Comparison of ENCODE assay signal across 21 cellular contexts in genomic region chr5:6727231-6727630, GRCh38. TPM values are rescaled to one million over a fixed set of nuclear protein-coding genes. Genes with fewer than 3 reads are reported as not detected.
A peak's percentile ranks its signal among the peaks of the same experiment; 100 is the strongest.
DNase-seq lines count a peak whose midpoint lies in the region; ATAC-seq, FAIRE-seq and TF ChIP-seq lines count a peak whose summit lies in the region.
"Had no signal": no experiment of that assay in that cellular context is flagged by ENCODE, and none has a peak within 500 bp of the region (broad histone marks: within the 10 kb centered on the region; RNA-seq: fewer than 3 reads in every experiment).

No MANE protein-coding gene starts in this region.

- peaks cover 53% of the 10 kb centered on the region for H3K36me3 Mint-ChIP-seq in activated CD8-positive, alpha-beta T cell treated with anti-CD3 and anti-CD28 coated beads for 36 hours (ENCODE audit: low read depth)
- peaks cover 51% of the 10 kb centered on the region for H3K36me3 Mint-ChIP-seq in activated CD8-positive, alpha-beta T cell treated with anti-CD3 and anti-CD28 coated beads, Interleukin-2, amount 10 ng/mL, durations not matched to agents 7 days and 5 days (ENCODE audit: low read depth)

- H3K79me2 ChIP-seq in Loucy (ENCODE audit: insufficient read depth, low read length) (peaks cover 100% of the 10 kb centered on the region), GM12878 (ENCODE audit: control insufficient read depth, insufficient read depth, low read length) (peaks cover 98% of the 10 kb centered on the region), HepG2 (ENCODE audit: insufficient read depth, low read length) (peaks cover 97% of the 10 kb centered on the region)

- H3K4me1 ChIP-seq in Loucy (ENCODE audit: insufficient read depth, low read length, poor library complexity, severe bottlenecking) = peaks cover 50% of the 10 kb centered on the region
- peaks cover 63% of the 10 kb centered on the region for H3K4me1 ChIP-seq in GM12878 (ENCODE audit: control insufficient read depth, insufficient read depth, low read length)
- peaks cover 34% of the 10 kb centered on the region for H3K4me1 ChIP-seq in HepG2 (ENCODE audit: insufficient read depth, low read length)

- no peaks in the 10 kb centered on the region for H3K9me2 ChIP-seq in Loucy (replicated peaks; ENCODE audit: low read depth, low read length)

- no peak overlapping the region for H2AFZ ChIP-seq in Loucy (ENCODE audit: low read length)
- no peak overlapping the region for H2AFZ ChIP-seq in GM12878 (ENCODE audit: control insufficient read depth, low read depth, low read length)
- no peak overlapping the region for H2AFZ ChIP-seq in HepG2 (ENCODE audit: low read length)

- no peak for TF ChIP-seq RAD21 in GM12878 (IDR thresholded peaks at IDR 0.05; ENCODE audit: insufficient read depth, low read depth, low read length)
- no peak for TF ChIP-seq RAD21 in HepG2 (CRISPR knock-in tag; IDR thresholded peaks at IDR 0.05)

- H3K27ac ChIP-seq in GM12878 (ENCODE audit: control insufficient read depth, insufficient read depth) = peak overlapping the region; percentile 84
- no peak overlapping the region for H3K27ac ChIP-seq in HepG2 (ENCODE audit: extremely low read length, insufficient read depth, low read length)
- H3K27ac ChIP-seq: heart left ventricle, stomach had no signal

- H3F3A ChIP-seq in Loucy (ENCODE audit: low read depth) = peaks cover 7% of the 10 kb centered on the region; the same call in 1 of the 2 replicates

- H3K4me3 Mint-ChIP-seq in activated CD8-positive, alpha-beta T cell treated with anti-CD3 and anti-CD28 coated beads for 36 hours = no peak overlapping the region
- H3K4me3 Mint-ChIP-seq in activated CD8-positive, alpha-beta T cell treated with anti-CD3 and anti-CD28 coated beads, Interleukin-2, amount 10 ng/mL, durations not matched to agents 7 days and 5 days = no peak overlapping the region
- H3K4me3 Mint-ChIP-seq: CD4-positive, alpha-beta T cell; immature natural killer cell had no signal

- SMC1A ChIA-PET in GM12878 (lab: Charles Lee; ENCODE audit: uncharacterized antibody, unreplicated experiment) = interaction anchor here (1.3 to 4.8 kb wide), 5 partner anchors 10 to 94 kb away, joined by 5 to 41 read pairs (median 9); partner anchors contain the start of genes NSUN2 and SRD5A1

- no peak for TF ChIP-seq POLR2A in GM12878 (IDR thresholded peaks at IDR 0.05; ENCODE audit: low read depth, low read length)
- TF ChIP-seq POLR2A in HepG2 (IDR thresholded peaks at IDR 0.05; ENCODE audit: insufficient read depth in 1 of 2, low read depth in 2 of 2, low read length in 2 of 2) = no peak

- DNase-seq in activated CD8-positive, alpha-beta T cell treated with anti-CD3 and anti-CD28 coated beads for 36 hours = no peak
- DNase-seq in activated CD8-positive, alpha-beta T cell treated with anti-CD3 and anti-CD28 coated beads, Interleukin-2, amount 10 ng/mL, durations not matched to agents 7 days and 5 days = no peak
- DNase-seq in GM12878 (ENCODE audit: low read depth, low spot score) = no peak
- DNase-seq in posterior vena cava (ENCODE audit: low spot score) = peak; percentile 50
- no peak for DNase-seq in NCI-H2081 (lab: John Stamatoyannopoulos, UW)
- DNase-seq in SK-N-DZ (ENCODE audit: low spot score) = no peak
- no peak for DNase-seq in HepG2 (ENCODE audit: low spot score)
- DNase-seq: ACHN; activated effector memory CD4-positive, alpha-beta T cell treated with anti-CD3 and anti-CD28 coated beads, Interleukin-2, amount 50 U/mL, for 16 hours; CD4-positive, alpha-beta T cell; cerebellar nuclear complex; heart left ventricle; immature natural killer cell; left ventricle myocardium superior; NCI-H2171; right cardiac atrium; stimulated activated CD4-positive, alpha-beta T cell treated with anti-CD3 and anti-CD28 coated beads, Interleukin-15, amount 100 ng/mL, for 24 hours; stomach had no signal

- H3K36me3 ChIP-seq in Loucy (ENCODE audit: insufficient read depth, low read length) = peaks cover 42% of the 10 kb centered on the region; the same call in 1 of the 2 replicates
- peaks cover 7 to 12% of the 10 kb centered on the region in 2 experiments; a peak in 3 of 4 replicates for H3K36me3 ChIP-seq in GM12878 (ENCODE audit: control insufficient read depth in 2 of 2, insufficient read depth in 2 of 2, low read length in 1 of 2)
- H3K36me3 ChIP-seq in HepG2 (replicated peaks in 1 of 2; ENCODE audit: control insufficient read depth in 1 of 2, insufficient read depth in 2 of 2, low read length in 2 of 2) = peaks cover 12 to 36% of the 10 kb centered on the region in 2 experiments

- no peaks in the 10 kb centered on the region for H3K9me3 Mint-ChIP-seq in activated CD8-positive, alpha-beta T cell treated with anti-CD3 and anti-CD28 coated beads for 36 hours
- H3K9me3 Mint-ChIP-seq in activated CD8-positive, alpha-beta T cell treated with anti-CD3 and anti-CD28 coated beads, Interleukin-2, amount 10 ng/mL, durations not matched to agents 7 days and 5 days (ENCODE audit: insufficient read depth) = no peaks in the 10 kb centered on the region
- H3K9me3 Mint-ChIP-seq: CD4-positive, alpha-beta T cell; immature natural killer cell had no signal

- POLR2A ChIA-PET in activated CD8-positive, alpha-beta T cell treated with anti-CD3 and anti-CD28 coated beads for 36 hours (lab: Charles Lee) = interaction anchor here (1.2 kb wide), 1 partner anchor 15 kb away, joined by 3 read pairs; no protein-coding TSS in a partner anchor
- POLR2A ChIA-PET in activated CD8-positive, alpha-beta T cell treated with anti-CD3 and anti-CD28 coated beads, Interleukin-2, amount 10 ng/mL, durations not matched to agents 7 days and 5 days (lab: Charles Lee) = interaction anchor here (1.4 kb wide), 1 partner anchor 12 kb away, joined by 3 read pairs; no protein-coding TSS in a partner anchor
- POLR2A ChIA-PET in GM12878 (lab: Charles Lee) (interaction anchor here (4.9 to 5.4 kb wide), 2 partner anchors 9 to 10 kb away, joined by 26 to 35 read pairs; no protein-coding TSS in a partner anchor), HepG2 (lab: Yijun Ruan, JAX) (no interaction called here)

- no peak overlapping the region for H3K9ac ChIP-seq in Loucy (ENCODE audit: low read depth, low read length, poor library complexity, severe bottlenecking)
- peak overlapping the region; percentile 55 for H3K9ac ChIP-seq in GM12878 (ENCODE audit: control insufficient read depth, insufficient read depth, low read length)
- no peak overlapping the region for H3K9ac ChIP-seq in HepG2 (ENCODE audit: insufficient read depth, low read depth, low read length)

- RAD21 ChIA-PET in GM12878 (lab: Charles Lee; ENCODE audit: unreplicated experiment) = interaction anchor here (1.3 to 5.3 kb wide), 4 partner anchors 10 to 95 kb away, joined by 3 to 32 read pairs (median 26); partner anchors contain the start of genes NSUN2 and SRD5A1

- BruUV-seq in GM12878 (replicated peaks; lab: Mats Ljungman, UMichigan) (no TSS peak), HepG2 (replicated peaks; lab: Mats Ljungman, UMichigan) (no TSS peak)

- in situ Hi-C loops in GM12878 (cut with MboI) (no loop called here), HepG2 (cut with HindIII; ENCODE audit: extremely low pct_ligation_motif_present, low pct_unique_long_range_greater_than_20kb) (loop anchor here (25.0 kb wide), 1 partner anchor 340 kb away; the partner anchor contains the start of gene MED10)

- TF ChIP-seq EP300 in GM12878 (IDR thresholded peaks at IDR 0.05; ENCODE audit: borderline replicate concordance in 1 of 2, control insufficient read depth in 1 of 2, low read depth in 2 of 2, low read length in 2 of 2) (no peak), HepG2 (IDR thresholded peaks at IDR 0.05; ENCODE audit: low read depth in 2 of 2, low read length in 2 of 2) (no peak), HepG2 (CRISPR knock-in tag; IDR thresholded peaks at IDR 0.05; ENCODE audit: borderline replicate concordance) (no peak)

- no peak overlapping the region for H3K4me3 ChIP-seq in Loucy (ENCODE audit: low read length, poor library complexity, severe bottlenecking)
- no peak overlapping the region for H3K4me3 ChIP-seq in GM12878
- no peak overlapping the region for H3K4me3 ChIP-seq in HepG2 (replicated peaks in 1 of 3; ENCODE audit: insufficient read depth in 1 of 3, low read depth in 2 of 3, low read length in 3 of 3)
- H3K4me3 ChIP-seq: heart left ventricle, K562, stomach had no signal

- H3K27me3 Mint-ChIP-seq in activated CD8-positive, alpha-beta T cell treated with anti-CD3 and anti-CD28 coated beads for 36 hours = no peaks in the 10 kb centered on the region
- H3K27me3 Mint-ChIP-seq in activated CD8-positive, alpha-beta T cell treated with anti-CD3 and anti-CD28 coated beads, Interleukin-2, amount 10 ng/mL, durations not matched to agents 7 days and 5 days (ENCODE audit: low read depth) = no peaks in the 10 kb centered on the region
- H3K27me3 Mint-ChIP-seq: CD4-positive, alpha-beta T cell had no signal

- peaks cover 92% of the 10 kb centered on the region for H3K4me1 Mint-ChIP-seq in activated CD8-positive, alpha-beta T cell treated with anti-CD3 and anti-CD28 coated beads for 36 hours (ENCODE audit: low read depth)
- peaks cover 83% of the 10 kb centered on the region for H3K4me1 Mint-ChIP-seq in activated CD8-positive, alpha-beta T cell treated with anti-CD3 and anti-CD28 coated beads, Interleukin-2, amount 10 ng/mL, durations not matched to agents 7 days and 5 days (ENCODE audit: low read depth)

- no peaks in the 10 kb centered on the region for H3K27me3 ChIP-seq in Loucy (ENCODE audit: insufficient read depth, low read length, poor library complexity, severe bottlenecking)
- no peaks in the 10 kb centered on the region for H3K27me3 ChIP-seq in GM12878 (replicated peaks in 1 of 2; ENCODE audit: control insufficient read depth in 2 of 2, insufficient read depth in 2 of 2, low read length in 1 of 2)
- no peaks in the 10 kb centered on the region for H3K27me3 ChIP-seq in HepG2 (ENCODE audit: control insufficient read depth in 1 of 2, insufficient read depth in 2 of 2, low read length in 2 of 2)
- H3K27me3 ChIP-seq: heart left ventricle, stomach had no signal

- H4K20me1 ChIP-seq in Loucy (ENCODE audit: insufficient read depth, low read length, poor library complexity, severe bottlenecking) = peaks cover 83% of the 10 kb centered on the region
- no peaks in the 10 kb centered on the region for H4K20me1 ChIP-seq in GM12878 (ENCODE audit: control insufficient read depth, insufficient read depth)
- peaks cover 49% of the 10 kb centered on the region for H4K20me1 ChIP-seq in HepG2 (ENCODE audit: insufficient read depth, low read length)

- intact Hi-C loops in activated CD8-positive, alpha-beta T cell treated with anti-CD3 and anti-CD28 coated beads for 36 hours (cut with micrococcal nuclease) = no loop called here
- intact Hi-C loops in GM12878 (cut with micrococcal nuclease; ENCODE audit: unreplicated experiment) = no loop called here
- intact Hi-C loops in posterior vena cava (cut with DNase I) = no loop called here
- intact Hi-C loops in HepG2 (cut with micrococcal nuclease; ENCODE audit: unreplicated experiment) = no loop called here

- FAIRE-seq in GM12878 (lab: Jason Lieb, UNC) (no peak), HepG2 (lab: Jason Lieb, UNC) (no peak)
- FAIRE-seq: K562 had no signal

- WGBS in GM12878 (ENCODE audit: insufficient coverage, insufficient replicate concordance, low lambda C conversion rate, missing lambda C conversion rate) = 97% methylated on average over 8 of the region's 8 CpGs
- 100% methylated on average over 8 of the region's 8 CpGs for WGBS in HepG2 (ENCODE audit: low lambda C conversion rate)

- CTCF ChIA-PET in activated CD8-positive, alpha-beta T cell treated with anti-CD3 and anti-CD28 coated beads for 36 hours (lab: Charles Lee) = interaction anchor here (1.1 to 3.3 kb wide), 2 partner anchors 18 to 19 kb away, joined by 3 to 13 read pairs; no protein-coding TSS in a partner anchor
- CTCF ChIA-PET in activated CD8-positive, alpha-beta T cell treated with anti-CD3 and anti-CD28 coated beads, Interleukin-2, amount 10 ng/mL, durations not matched to agents 7 days and 5 days (lab: Charles Lee) = no interaction called here
- CTCF ChIA-PET in GM12878 (lab: Yijun Ruan, JAX) (interaction anchor here (2.5 to 2.6 kb wide), 2 partner anchors 9 to 18 kb away, joined by 9 to 10 read pairs; no protein-coding TSS in a partner anchor), HepG2 (lab: Yijun Ruan, JAX; ENCODE audit: low intra/inter-chr PET ratio, low total read pairs) (no interaction called here)

- TF ChIP-seq CTCF in activated CD8-positive, alpha-beta T cell treated with anti-CD3 and anti-CD28 coated beads for 36 hours (IDR thresholded peaks at IDR 0.05) = no peak
- TF ChIP-seq CTCF in Loucy (conservative IDR thresholded peaks at IDR 0.05; ENCODE audit: low read length) = no peak
- no peak for TF ChIP-seq CTCF in GM12878 (IDR thresholded peaks at IDR 0.05 in 2 of 3, conservative IDR thresholded peaks at IDR 0.05 in 1 of 3; ENCODE audit: control insufficient read depth in 2 of 3, extremely low read depth in 1 of 3, insufficient read depth in 1 of 3, low read depth in 3 of 3, low read length in 3 of 3)
- no peak for TF ChIP-seq CTCF in HepG2 (CRISPR knock-in tag; IDR thresholded peaks at IDR 0.05)

- peak overlapping the region; percentile 22 for H3K27ac Mint-ChIP-seq in activated CD8-positive, alpha-beta T cell treated with anti-CD3 and anti-CD28 coated beads for 36 hours
- H3K27ac Mint-ChIP-seq in activated CD8-positive, alpha-beta T cell treated with anti-CD3 and anti-CD28 coated beads, Interleukin-2, amount 10 ng/mL, durations not matched to agents 7 days and 5 days = no peak overlapping the region

- H3K9me3 ChIP-seq in Loucy (ENCODE audit: insufficient read depth, low read depth, low read length) (no peaks in the 10 kb centered on the region), GM12878 (replicated peaks; ENCODE audit: control insufficient read depth, insufficient read depth, low read length) (no peaks in the 10 kb centered on the region), HepG2 (ENCODE audit: low read length) (no peaks in the 10 kb centered on the region)
- H3K9me3 ChIP-seq: heart left ventricle, stomach had no signal

- H3K4me2 ChIP-seq in Loucy (ENCODE audit: low read depth, low read length, poor library complexity, severe bottlenecking) (peak overlapping the region; percentile 67), GM12878 (ENCODE audit: control insufficient read depth, insufficient read depth) (peak overlapping the region; percentile 85), HepG2 (ENCODE audit: low read depth, low read length) (no peak overlapping the region)

- no peak for ATAC-seq in activated CD8-positive, alpha-beta T cell treated with anti-CD3 and anti-CD28 coated beads for 36 hours
- ATAC-seq in activated CD8-positive, alpha-beta T cell treated with anti-CD3 and anti-CD28 coated beads, Interleukin-2, amount 10 ng/mL, durations not matched to agents 7 days and 5 days = no peak
- ATAC-seq in GM12878 = no peak
- no peak for ATAC-seq in HepG2
- ATAC-seq: HCT116, K562, left ventricle myocardium superior, right cardiac atrium had no signal

RNA-seq across cellular contexts. Expression of gene TENT4A, which starts 14.0 kb away (rescaled TPM):
- 10 to 100 TPM; 50.6 to 51.9 TPM for total RNA-seq in activated CD8-positive, alpha-beta T cell treated with anti-CD3 and anti-CD28 coated beads for 36 hours
- 10 to 100 TPM; 43.1 to 45.5 TPM for total RNA-seq in activated CD8-positive, alpha-beta T cell treated with anti-CD3 and anti-CD28 coated beads, Interleukin-2, amount 10 ng/mL, durations not matched to agents 7 days and 5 days
- total RNA-seq in GM12878 (2013; cell fraction: nucleolus; rRNA removed) = 184 and 188 TPM in 2 replicates
- total RNA-seq in GM12878 (2014; rRNA removed) (15.4 and 18.3 TPM in 2 replicates), GM12878 (2014; rRNA removed; fragmentation: Illumina TruSeq; extraction: Trizol) (14.4 and 18.4 TPM in 2 replicates), GM12878 (2021) (26.1 and 30.6 TPM in 2 replicates), posterior vena cava (10 to 100 TPM; 20.8 to 24.3 TPM), HepG2 (2016; rRNA removed; fragmentation: Illumina TruSeq; extraction: Trizol) (7.7 and 13.3 TPM in 2 replicates)
- polyA plus RNA-seq in GM12878 (2011; ENCODE audit: low read depth) = 13.0 TPM
- polyA plus RNA-seq in GM12878 (2011; rRNA removed) (8.7 and 10.5 TPM in 2 replicates), GM12878 (2014; fragmentation: Illumina TruSeq; extraction: Trizol) (18.4 and 27.5 TPM in 2 replicates), GM12878 (2014; fragmentation: Nextera tagmentation; extraction: Ambion mirVana) (1 to 10 TPM; 1.4 to 2.8 TPM), GM12878 (2014; rRNA removed) (25.8 and 28.7 TPM in 2 replicates), GM12878 (2016; fragmentation: Nextera tagmentation; extraction: Ambion mirVana) (1 to 10 TPM; 2.5 to 3.4 TPM), HepG2 (2011; rRNA removed) (6.0 and 6.3 TPM in 2 replicates)
- 7.8 and 8.6 TPM in 2 replicates for polyA plus RNA-seq in GM12878 (2011; cell fraction: cytosol; rRNA removed)
- polyA plus RNA-seq in GM12878 (2011; cell fraction: nucleus; rRNA removed) = 101 and 119 TPM in 2 replicates
- polyA plus RNA-seq in GM12878 (2012) = 23.9 and 25.8 TPM in 2 replicates
- 20.3 and 25.2 TPM in 2 replicates for polyA minus RNA-seq in GM12878 (2011; rRNA and poly(A)+ RNA removed)
- polyA minus RNA-seq in GM12878 (2011; cell fraction: cytosol; rRNA and poly(A)+ RNA removed) = 11.1 and 12.5 TPM in 2 replicates
- 49.2 and 70.5 TPM in 2 replicates for polyA minus RNA-seq in GM12878 (2011; cell fraction: nucleus; rRNA and poly(A)+ RNA removed)
- polyA plus RNA-seq in SK-N-DZ (2014; cell fraction: cytosol; rRNA removed) = 11.5 and 16.6 TPM in 2 replicates
- 57.7 and 92.4 TPM in 2 replicates for polyA plus RNA-seq in SK-N-DZ (2014; cell fraction: nucleus; rRNA removed)
- total RNA-seq in HepG2 (2016; cell fraction: cytosol; rRNA removed; fragmentation: Illumina TruSeq; extraction: Trizol; ENCODE audit: low read depth) = 16.7 and 22.2 TPM in 2 replicates
- total RNA-seq in HepG2 (2016; cell fraction: insoluble cytoplasmic fraction; rRNA removed; fragmentation: Illumina TruSeq; extraction: Trizol) = 6.3 and 11.6 TPM in 2 replicates
- total RNA-seq in HepG2 (2016; cell fraction: membrane; rRNA removed; fragmentation: Illumina TruSeq; extraction: Trizol) = 9.3 and 11.2 TPM in 2 replicates
- 36.2 and 43.2 TPM in 2 replicates for total RNA-seq in HepG2 (2016; cell fraction: nucleus; rRNA removed; fragmentation: Illumina TruSeq; extraction: Trizol)
- 3.2 TPM in 2 replicates for polyA plus RNA-seq in HepG2 (2011; cell fraction: cytosol; rRNA removed)
- polyA plus RNA-seq in HepG2 (2011; cell fraction: nucleus; rRNA removed) = 38.9 and 57.3 TPM in 2 replicates
- 17.0 and 17.9 TPM in 2 replicates for polyA plus RNA-seq in HepG2 (2012)
- 0.76 and 1.1 TPM in 2 replicates for polyA plus RNA-seq in HepG2 (2016; cell fraction: cytosol; fragmentation: Illumina TruSeq; extraction: Trizol; ENCODE audit: low read depth)
- polyA plus RNA-seq in HepG2 (2016; cell fraction: insoluble cytoplasmic fraction; fragmentation: Illumina TruSeq; extraction: Trizol; ENCODE audit: low read depth) = 7.6 and 11.0 TPM in 2 replicates
- polyA plus RNA-seq in HepG2 (2016; cell fraction: membrane; fragmentation: Illumina TruSeq; extraction: Trizol; ENCODE audit: low read depth) = 3.0 TPM in 2 replicates
- 55.5 and 57.3 TPM in 2 replicates for polyA plus RNA-seq in HepG2 (2016; cell fraction: nucleus; fragmentation: Illumina TruSeq; extraction: Trizol; ENCODE audit: insufficient read depth, low read depth)
- polyA minus RNA-seq in HepG2 (2011; rRNA and poly(A)+ RNA removed; ENCODE audit: low replicate concordance) = 15.3 and 47.0 TPM in 2 replicates
- polyA minus RNA-seq in HepG2 (2011; cell fraction: cytosol; rRNA and poly(A)+ RNA removed) = 5.4 and 6.3 TPM in 2 replicates
- polyA minus RNA-seq in HepG2 (2011; cell fraction: nucleus; rRNA and poly(A)+ RNA removed) = 44.4 and 60.9 TPM in 2 replicates

Comparison
In these comparisons a context has a peak if more than half of its experiments do, and no peak if none do; other contexts are left out.
1. CTCF ChIA-PET loops: an anchor here in activated CD8-positive, alpha-beta T cell treated with anti-CD3 and anti-CD28 coated beads for 36 hours (1.1 to 3.3 kb wide) and GM12878 (2.5 to 2.6 kb wide); none called in activated CD8-positive, alpha-beta T cell treated with anti-CD3 and anti-CD28 coated beads, Interleukin-2, amount 10 ng/mL, durations not matched to agents 7 days and 5 days and HepG2.